In the genomic region with DNA sequence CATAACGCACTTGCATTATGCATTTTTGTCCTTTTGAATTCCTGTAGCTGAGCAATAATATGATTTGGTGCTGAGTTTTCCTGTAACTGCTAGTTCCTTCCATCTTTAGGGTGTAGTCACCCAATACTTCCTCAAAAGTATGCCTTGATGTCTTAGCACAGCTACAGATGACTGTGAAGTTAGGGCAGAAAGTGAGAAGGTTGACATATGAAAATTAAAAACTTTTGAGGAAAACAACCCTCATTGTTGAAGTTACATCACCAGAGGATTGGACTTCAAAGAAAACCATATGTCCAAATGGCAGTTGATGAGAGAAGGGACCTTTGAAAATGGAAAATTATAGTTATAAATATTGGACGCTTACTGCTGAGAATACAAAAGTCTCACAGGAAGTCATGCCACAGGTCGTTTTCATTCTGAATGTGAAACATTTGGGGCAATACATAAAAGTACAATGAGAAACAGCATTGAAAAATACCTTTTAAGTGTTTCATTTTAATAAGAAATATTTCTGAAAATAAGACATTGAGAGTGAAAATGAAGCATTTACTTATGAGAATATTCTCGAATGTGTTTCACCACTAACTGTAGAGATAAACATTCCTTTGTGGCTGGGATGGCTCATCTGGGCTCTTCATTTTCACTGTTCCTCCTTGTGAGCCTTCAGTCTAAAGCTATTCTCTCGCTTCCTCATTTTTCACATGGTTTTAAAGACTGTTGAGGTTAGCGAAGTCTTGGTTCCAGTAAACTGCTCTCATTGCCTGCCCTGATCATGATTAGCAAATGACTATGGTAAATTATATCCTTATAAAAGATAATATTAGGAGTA, we compare ENCODE assay signal across 9 cellular contexts.
DNase-seq lines count a peak whose midpoint lies in the region; ATAC-seq, FAIRE-seq and TF ChIP-seq lines count a peak whose summit lies in the region.
"Had no signal": no experiment of that assay in that cellular context is flagged by ENCODE, and none has a peak within 500 bp of the region (broad histone marks: within the 10 kb centered on the region; RNA-seq: fewer than 3 reads in every experiment).

No MANE protein-coding gene starts in this region.

- no peak overlapping the region for H3K4me3 Mint-ChIP-seq in activated naive CD8-positive, alpha-beta T cell treated with anti-CD3 and anti-CD28 coated beads for 36 hours
- no peak overlapping the region for H3K4me3 Mint-ChIP-seq in osteocyte (ENCODE audit: unreplicated experiment)

- ATAC-seq in GM21360 (IDR thresholded peaks at IDR 0.05; ENCODE audit: unreplicated experiment) (peak; percentile 83), HG03354 (IDR thresholded peaks at IDR 0.05; ENCODE audit: poor library complexity, severe bottlenecking, unreplicated experiment) (peak; percentile 93)

- intact Hi-C loops in colonic mucosa (cut with DNase I): no loop called here

- H3K27me3 ChIP-seq in colonic mucosa: no peaks in the 10 kb centered on the region

- H3K9me3 ChIP-seq in colonic mucosa: no peaks in the 10 kb centered on the region

- H3K27ac Mint-ChIP-seq in activated naive CD8-positive, alpha-beta T cell treated with anti-CD3 and anti-CD28 coated beads for 36 hours: peak overlapping the region; percentile 68
- no peak overlapping the region for H3K27ac Mint-ChIP-seq in osteocyte (ENCODE audit: unreplicated experiment)

- H3K4me1 Mint-ChIP-seq in activated naive CD8-positive, alpha-beta T cell treated with anti-CD3 and anti-CD28 coated beads for 36 hours: peaks cover 4% of the 10 kb centered on the region
- no peaks in the 10 kb centered on the region for H3K4me1 Mint-ChIP-seq in osteocyte (ENCODE audit: unreplicated experiment)

- H3K4me1 ChIP-seq in colonic mucosa: no peaks in the 10 kb centered on the region

- no peaks in the 10 kb centered on the region for H3K27me3 Mint-ChIP-seq in activated naive CD8-positive, alpha-beta T cell treated with anti-CD3 and anti-CD28 coated beads for 36 hours
- peaks cover 3% of the 10 kb centered on the region for H3K27me3 Mint-ChIP-seq in osteocyte (ENCODE audit: unreplicated experiment)

- DNase-seq in GM12892 (ENCODE audit: insufficient read length): no peak
- DNase-seq in activated naive CD8-positive, alpha-beta T cell treated with anti-CD3 and anti-CD28 coated beads for 36 hours: no peak
- DNase-seq in RCC 7860 (ENCODE audit: low spot score): no peak
- no peak for DNase-seq in osteocyte (ENCODE audit: extremely low spot score, unreplicated experiment)
- DNase-seq in colonic mucosa: no peak
- DNase-seq in AML-193 (lab: John Stamatoyannopoulos, UW): no peak

- TF ChIP-seq CTCF in osteocyte (IDR thresholded peaks at IDR 0.05): no peak
- no peak for TF ChIP-seq CTCF in colonic mucosa (IDR thresholded peaks at IDR 0.05)

- H3K9me3 Mint-ChIP-seq in activated naive CD8-positive, alpha-beta T cell treated with anti-CD3 and anti-CD28 coated beads for 36 hours: no peaks in the 10 kb centered on the region
- H3K9me3 Mint-ChIP-seq in osteocyte (ENCODE audit: unreplicated experiment): no peaks in the 10 kb centered on the region

- TF ChIP-seq POLR2A in GM12892 (IDR thresholded peaks at IDR 0.05; ENCODE audit: low read depth, low read length): no peak

- no peaks in the 10 kb centered on the region for H3K36me3 Mint-ChIP-seq in activated naive CD8-positive, alpha-beta T cell treated with anti-CD3 and anti-CD28 coated beads for 36 hours
- no peaks in the 10 kb centered on the region for H3K36me3 Mint-ChIP-seq in osteocyte (ENCODE audit: unreplicated experiment)

- H3K9ac ChIP-seq in colonic mucosa (ENCODE audit: low read depth in 2 of 2, low read length in 2 of 2): no peak overlapping the region

- no peak overlapping the region for H3K27ac ChIP-seq in colonic mucosa

- FAIRE-seq in GM12892 (lab: Jason Lieb, UNC) (peak; percentile 95), RCC 7860 (lab: Jason Lieb, UNC) (no peak)
- FAIRE-seq: islet of Langerhans had no signal

- H3K36me3 ChIP-seq in colonic mucosa: no peaks in the 10 kb centered on the region

- no peak overlapping the region for H3K4me3 ChIP-seq in colonic mucosa
